ENCODE assay signal across 8 cellular contexts in genomic region chr4:94453534-94453963, GRCh38. TPM values are rescaled to one million over a fixed set of nuclear protein-coding genes. Genes with fewer than 3 reads are reported as not detected.
DNase-seq lines count a peak whose midpoint lies in the region; ATAC-seq and TF ChIP-seq lines count a peak whose summit lies in the region.

No MANE protein-coding gene starts in this region.

- H3K4me1 Mint-ChIP-seq in Calu3 (ENCODE audit: low read depth, unreplicated experiment): peaks cover 9% of the 10 kb centered on the region

- H2AFZ ChIP-seq in OCI-LY7 (ENCODE audit: low read length) (no peak overlapping the region; the same call in 1 of the 2 replicates), osteoblast (ENCODE audit: low read length) (no peak overlapping the region)

- H3K27me3 ChIP-seq in osteoblast (ENCODE audit: insufficient read depth, low read length): no peaks in the 10 kb centered on the region
- no peaks in the 10 kb centered on the region for H3K27me3 ChIP-seq in WERI-Rb-1 (ENCODE audit: insufficient read depth, low read depth, severe bottlenecking)

- peak overlapping the region; percentile 96 for H3K27ac Mint-ChIP-seq in Calu3 (ENCODE audit: unreplicated experiment)

- H3K27ac ChIP-seq in OCI-LY7 (ENCODE audit: low read depth, low read length, poor library complexity, severe bottlenecking) (no peak overlapping the region), epithelial cell of prostate (peak overlapping the region; percentile 89), osteoblast (ENCODE audit: low read depth, low read length) (peak overlapping the region; percentile 86), WERI-Rb-1 (no peak overlapping the region), RWPE1 (no peak overlapping the region)

- H3K36me3 ChIP-seq in OCI-LY7 (ENCODE audit: insufficient read depth, low read length) (no peaks in the 10 kb centered on the region), osteoblast (ENCODE audit: insufficient read depth, low read length) (peaks cover 29% of the 10 kb centered on the region), WERI-Rb-1 (peaks cover 8% of the 10 kb centered on the region)

- H3K4me1 ChIP-seq in OCI-LY7 (ENCODE audit: insufficient read depth, low read length, poor library complexity, severe bottlenecking): peaks cover 19% of the 10 kb centered on the region
- peaks cover 45% of the 10 kb centered on the region for H3K4me1 ChIP-seq in osteoblast (ENCODE audit: insufficient read depth, low read length)

- DNase-seq in Calu3 (no peak), OCI-LY7 (ENCODE audit: low spot score) (no peak), epithelial cell of prostate (ENCODE audit: low read depth, low spot score) (no peak), osteoblast (ENCODE audit: insufficient read length, low spot score, missing footprints) (peak; percentile 76), WERI-Rb-1 (no peak), sciatic nerve (ENCODE audit: low spot score) (no peak), posterior vena cava (ENCODE audit: low spot score) (no peak), RWPE1 (ENCODE audit: low spot score) (no peak)

- H3K4me3 Mint-ChIP-seq in Calu3 (ENCODE audit: low read depth, unreplicated experiment): peak overlapping the region; percentile 82

- H3K9me2 ChIP-seq in OCI-LY7 (ENCODE audit: insufficient read depth, low read length): no peaks in the 10 kb centered on the region

- BruUV-seq in Calu3 (replicated peaks; lab: Mats Ljungman, UMichigan) (no TSS peak), OCI-LY7 (replicated peaks; lab: Mats Ljungman, UMichigan) (no TSS peak)

- ATAC-seq in sciatic nerve: no peak

- H3K9me3 ChIP-seq in OCI-LY7 (ENCODE audit: low read length): no peaks in the 10 kb centered on the region
- no peaks in the 10 kb centered on the region for H3K9me3 ChIP-seq in osteoblast (ENCODE audit: low read depth, low read length)
- H3K9me3 ChIP-seq in WERI-Rb-1 (ENCODE audit: severe bottlenecking): no peaks in the 10 kb centered on the region

- H3K4me2 ChIP-seq in OCI-LY7 (ENCODE audit: low read length): peak overlapping the region; percentile 99
- peak overlapping the region; percentile 80 for H3K4me2 ChIP-seq in osteoblast (ENCODE audit: insufficient read depth, low read length)

- H3K36me3 Mint-ChIP-seq in Calu3 (ENCODE audit: insufficient read depth, unreplicated experiment): peaks cover 54% of the 10 kb centered on the region

- POLR2A ChIA-PET in OCI-LY7 (lab: Charles Lee) (interaction anchor here (0.8 kb wide), 1 partner anchor 98 kb away, joined by 4 read pairs; no protein-coding TSS in a partner anchor), RWPE1 (lab: Yijun Ruan, JAX; ENCODE audit: low non-redundant PET) (interaction anchor here (0.7 kb wide), 1 partner anchor 118 kb away, joined by 8 read pairs; no protein-coding TSS in a partner anchor)

- H4K20me1 ChIP-seq in OCI-LY7 (ENCODE audit: insufficient read depth, low read length) (peaks cover 8% of the 10 kb centered on the region), osteoblast (ENCODE audit: insufficient read depth, low read length) (peaks cover 29% of the 10 kb centered on the region)

- H3K79me2 ChIP-seq in OCI-LY7 (ENCODE audit: insufficient read depth, low read depth, low read length) (no peaks in the 10 kb centered on the region), osteoblast (ENCODE audit: insufficient read depth, low read length) (peaks cover 71% of the 10 kb centered on the region)

- TF ChIP-seq CTCF in Calu3 (IDR thresholded peaks at IDR 0.05; ENCODE audit: unreplicated experiment): no peak
- no peak for TF ChIP-seq CTCF in OCI-LY7 (conservative IDR thresholded peaks at IDR 0.05; ENCODE audit: low read length)
- no peak for TF ChIP-seq CTCF in osteoblast (IDR thresholded peaks at IDR 0.05; ENCODE audit: extremely low read depth, low read depth, low read length)
- TF ChIP-seq CTCF in WERI-Rb-1 (IDR thresholded peaks at IDR 0.05; ENCODE audit: low read depth, low read length): no peak
- no peak for TF ChIP-seq CTCF in RWPE1 (conservative IDR thresholded peaks at IDR 0.05; ENCODE audit: low read depth)

- CTCF ChIA-PET in Calu3 (lab: Charles Lee) (interaction anchor here (0.7 kb wide), 1 partner anchor 99 kb away, joined by 3 read pairs; no protein-coding TSS in a partner anchor), OCI-LY7 (lab: Charles Lee; ENCODE audit: unreplicated experiment) (no interaction called here), RWPE1 (lab: Yijun Ruan, JAX) (interaction anchor here (0.7 kb wide), 1 partner anchor 122 kb away, joined by 3 read pairs; no protein-coding TSS in a partner anchor)

- intact Hi-C loops in Calu3 (cut with micrococcal nuclease; ENCODE audit: unreplicated experiment): loop anchor here (5.0 kb wide), 1 partner anchor 94 kb away; no protein-coding TSS in a partner anchor
- intact Hi-C loops in OCI-LY7 (cut with micrococcal nuclease; ENCODE audit: unreplicated experiment): loop anchor here (5.0 kb wide), 1 partner anchor 246 kb away; the partner anchor contains the start of gene SMARCAD1
- intact Hi-C loops in sciatic nerve (cut with DNase I): no loop called here
- intact Hi-C loops in posterior vena cava (cut with DNase I): no loop called here

- no peaks in the 10 kb centered on the region for H3K9me3 Mint-ChIP-seq in Calu3 (ENCODE audit: low read depth, unreplicated experiment)

- H3K27me3 Mint-ChIP-seq in Calu3 (ENCODE audit: unreplicated experiment): no peaks in the 10 kb centered on the region

- H3K4me3 ChIP-seq in OCI-LY7 (ENCODE audit: low read depth, low read length, poor library complexity, severe bottlenecking): no peak overlapping the region
- H3K4me3 ChIP-seq in osteoblast (ENCODE audit: insufficient read depth, low read length): peak overlapping the region; percentile 97
- no peak overlapping the region for H3K4me3 ChIP-seq in WERI-Rb-1 (ENCODE audit: low read depth, low read length)

RNA-seq across cellular contexts. Expression of gene PDLIM5, which starts 1.8 kb away (rescaled TPM):
- total RNA-seq in Calu3 (2022): 122 and 129 TPM in 2 replicates
- 6.3 and 10.3 TPM in 2 replicates for total RNA-seq in OCI-LY7 (2014; rRNA removed; shearing (Covaris generic))
- 12.6 and 15.2 TPM in 2 replicates for total RNA-seq in OCI-LY7 (2022)
- total RNA-seq in osteoblast: 242 and 312 TPM in 2 replicates
- 211 TPM for total RNA-seq in sciatic nerve
- total RNA-seq in posterior vena cava: 100 to 1,000 TPM; 418 to 594 TPM

Comparison
In these comparisons a context has a peak if more than half of its experiments do, and no peak if none do; other contexts are left out.
1. H3K27ac ChIP-seq: peak in epithelial cell of prostate (single experiment) and osteoblast (single experiment); none in OCI-LY7 (single experiment), WERI-Rb-1 (single experiment) and RWPE1 (single experiment).
2. intact Hi-C loops: an anchor here in Calu3 (5.0 kb wide) and OCI-LY7 (5.0 kb wide); none called in sciatic nerve and posterior vena cava.